18 cellular contexts compared by ENCODE assay signal in genomic region chr7:139610595-139610994, GRCh38.
DNase-seq lines count a peak whose midpoint lies in the region; ATAC-seq, FAIRE-seq and TF ChIP-seq lines count a peak whose summit lies in the region.
"Had no signal": no experiment of that assay in that cellular context is flagged by ENCODE, and none has a peak within 500 bp of the region (broad histone marks: within the 10 kb centered on the region; RNA-seq: fewer than 3 reads in every experiment).

No MANE protein-coding gene starts in this region.

- H3K4me2 ChIP-seq in HepG2 (ENCODE audit: low read depth, low read length) (no peak overlapping the region), K562 (ENCODE audit: insufficient read depth, low read length) (no peak overlapping the region), keratinocyte (ENCODE audit: control insufficient read depth, extremely low read depth, insufficient read depth, low read depth, low read length) (no peak overlapping the region)
- H3K4me2 ChIP-seq: BLaER1 had no signal

- dilution Hi-C loops in keratinocyte (cut with MboI; ENCODE audit: extremely low pct_ligation_motif_present, low sequenced_read_pairs) = loop anchor here (25.0 kb wide), 1 partner anchor 402 kb away; no protein-coding TSS in a partner anchor

- no peak for FAIRE-seq in HepG2 (lab: Jason Lieb, UNC)
- FAIRE-seq in K562 (lab: Jason Lieb, UNC) = no peak
- peak; percentile 56 for FAIRE-seq in keratinocyte (lab: Jason Lieb, UNC)
- FAIRE-seq: GM12878, GM19239 had no signal

- DNase-seq in right lobe of liver (peak in 1 of 3 donors; percentile 10), HepG2 (ENCODE audit: low spot score) (no peak), K562 (ENCODE audit: extremely low read depth in 1 of 4, low spot score in 3 of 4) (no peak), keratinocyte (ENCODE audit: low read depth, low spot score) (no peak), vagina (ENCODE audit: extremely low spot score in 2 of 2) (no peak), NCI-H446 (lab: John Stamatoyannopoulos, UW) (no peak), NCI-H748 (lab: John Stamatoyannopoulos, UW; ENCODE audit: unreplicated experiment) (no peak), EL (no peak)
- DNase-seq: 8988T; CD4-positive, alpha-beta memory T cell; DMS79 treated with DMSO at 0.1 percent for 48 hours; GOT3; H7; HFFc6 had no signal

- H4K20me1 ChIP-seq in HepG2 (ENCODE audit: insufficient read depth, low read length) = no peaks in the 10 kb centered on the region
- no peaks in the 10 kb centered on the region for H4K20me1 ChIP-seq in K562 (replicated peaks; ENCODE audit: control insufficient read depth, insufficient read depth, low read length)
- H4K20me1 ChIP-seq in keratinocyte (ENCODE audit: control insufficient read depth, extremely low read depth, insufficient read depth, low read length) = no peaks in the 10 kb centered on the region
- H4K20me1 ChIP-seq: BLaER1 had no signal

- no TSS peak for BruUV-seq in HepG2 (replicated peaks; lab: Mats Ljungman, UMichigan)
- no TSS peak for BruUV-seq in K562 (replicated peaks; lab: Mats Ljungman, UMichigan)

- H3K79me2 ChIP-seq in HepG2 (ENCODE audit: insufficient read depth, low read length) (no peaks in the 10 kb centered on the region), K562 (ENCODE audit: control insufficient read depth, insufficient read depth, low read length) (no peaks in the 10 kb centered on the region), keratinocyte (ENCODE audit: control insufficient read depth, insufficient read depth, low read length) (no peaks in the 10 kb centered on the region)

- no peak overlapping the region for H3K9ac ChIP-seq in HepG2 (ENCODE audit: insufficient read depth, low read depth, low read length)
- no peak overlapping the region for H3K9ac ChIP-seq in K562 (ENCODE audit: insufficient read depth in 1 of 2, low read depth in 2 of 2, low read length in 2 of 2)
- H3K9ac ChIP-seq in keratinocyte (ENCODE audit: control insufficient read depth, extremely low read depth, insufficient read depth, low read length) = no peak overlapping the region
- H3K9ac ChIP-seq: BLaER1 had no signal

- in situ Hi-C loops in HepG2 (cut with HindIII; ENCODE audit: extremely low pct_ligation_motif_present, low pct_unique_long_range_greater_than_20kb) (loop anchor here (10.0 kb wide), 1 partner anchor 394 kb away; no protein-coding TSS in a partner anchor), K562 (cut with MboI) (no loop called here)

- H3K4me3 ChIP-seq in right lobe of liver (no peak overlapping the region), HepG2 (replicated peaks in 1 of 3; ENCODE audit: insufficient read depth in 1 of 3, low read depth in 2 of 3, low read length in 3 of 3) (no peak overlapping the region), K562 (no peak overlapping the region), keratinocyte (ENCODE audit: control insufficient read depth in 2 of 3, extremely low read depth in 1 of 3, insufficient read depth in 2 of 3, low read depth in 1 of 3, low read length in 3 of 3) (no peak overlapping the region), vagina (no peak overlapping the region)
- H3K4me3 ChIP-seq: BLaER1, GM12878 had no signal

- TF ChIP-seq POLR2A in right lobe of liver (IDR thresholded peaks at IDR 0.05) (no peak), HepG2 (IDR thresholded peaks at IDR 0.05; ENCODE audit: insufficient read depth in 1 of 2, low read depth in 2 of 2, low read length in 2 of 2) (no peak), K562 (conservative IDR thresholded peaks at IDR 0.05) (no peak), vagina (IDR thresholded peaks at IDR 0.05) (no peak)

- H3K9me3 ChIP-seq in right lobe of liver = no peaks in the 10 kb centered on the region
- no peaks in the 10 kb centered on the region for H3K9me3 ChIP-seq in HepG2 (ENCODE audit: low read length)
- H3K9me3 ChIP-seq in K562 (replicated peaks; ENCODE audit: control insufficient read depth, insufficient read depth, low read depth, low read length) = no peaks in the 10 kb centered on the region
- no peaks in the 10 kb centered on the region for H3K9me3 ChIP-seq in keratinocyte (ENCODE audit: control insufficient read depth, low read depth, low read length)
- no peaks in the 10 kb centered on the region for H3K9me3 ChIP-seq in vagina
- H3K9me3 ChIP-seq: BLaER1 had no signal

- H3K36me3 ChIP-seq in right lobe of liver (peaks cover 12 to 62% (median 33%) of the 10 kb centered on the region in 4 donors), HepG2 (replicated peaks in 1 of 2; ENCODE audit: control insufficient read depth in 1 of 2, insufficient read depth in 2 of 2, low read length in 2 of 2) (peaks cover 15 to 65% of the 10 kb centered on the region in 2 experiments; a peak in 4 of 5 replicates), K562 (ENCODE audit: control insufficient read depth, insufficient read depth, low read length) (peaks cover 8% of the 10 kb centered on the region; the same call in 1 of the 3 replicates), keratinocyte (ENCODE audit: control insufficient read depth in 2 of 2, extremely low read depth in 1 of 2, insufficient read depth in 2 of 2, low read length in 2 of 2) (peaks cover 8 to 10% of the 10 kb centered on the region in 2 experiments), vagina (peaks cover 0 to 41% of the 10 kb centered on the region in 2 donors)

- H3K9me1 ChIP-seq in K562 (ENCODE audit: control insufficient read depth, insufficient read depth, low read length) (no peaks in the 10 kb centered on the region), keratinocyte (ENCODE audit: control insufficient read depth, extremely low read depth, insufficient read depth, low read length) (no peaks in the 10 kb centered on the region)

- intact Hi-C loops in right lobe of liver (cut with DNase I) = loop anchor here in 1 of 2 donors (10.0 kb wide), 1 partner anchor 384 kb away; no protein-coding TSS in a partner anchor
- intact Hi-C loops in HepG2 (cut with micrococcal nuclease; ENCODE audit: unreplicated experiment) = no loop called here
- intact Hi-C loops in K562 (cut with micrococcal nuclease) = no loop called here
- intact Hi-C loops in vagina (cut with DNase I) = no loop called here

- CTCF ChIA-PET in HepG2 (lab: Yijun Ruan, JAX; ENCODE audit: low intra/inter-chr PET ratio, low total read pairs) = no interaction called here
- CTCF ChIA-PET in K562 (lab: Yijun Ruan, JAX; ENCODE audit: low intra/inter-chr PET ratio) = interaction anchor here (0.6 kb wide), 1 partner anchor 9 kb away, joined by 3 read pairs; no protein-coding TSS in a partner anchor

- TF ChIP-seq RAD21 in HepG2 (CRISPR knock-in tag; IDR thresholded peaks at IDR 0.05) = no peak
- TF ChIP-seq RAD21 in K562 (CRISPR knock-in tag; conservative IDR thresholded peaks at IDR 0.05 in 1 of 2, IDR thresholded peaks at IDR 0.05 in 1 of 2) = no peak

- H3K27ac ChIP-seq in right lobe of liver (no peak overlapping the region), HepG2 (ENCODE audit: extremely low read length, insufficient read depth, low read length) (no peak overlapping the region), K562 (ENCODE audit: extremely low read depth, low read depth, low read length) (no peak overlapping the region), keratinocyte (ENCODE audit: control insufficient read depth, insufficient read depth, low read length) (no peak overlapping the region), vagina (no peak overlapping the region)
- H3K27ac ChIP-seq: BLaER1 had no signal

- TF ChIP-seq CTCF in right lobe of liver (IDR thresholded peaks at IDR 0.05) = no peak
- TF ChIP-seq CTCF in HepG2 (CRISPR knock-in tag; IDR thresholded peaks at IDR 0.05) = no peak
- TF ChIP-seq CTCF in K562 (IDR thresholded peaks at IDR 0.05 in 2 of 3, conservative IDR thresholded peaks at IDR 0.05 in 1 of 3; ENCODE audit: insufficient read depth in 2 of 3, low read depth in 1 of 3, low read length in 3 of 3) = no peak
- no peak for TF ChIP-seq CTCF in keratinocyte (optimal IDR thresholded peaks at IDR 0.05 in 1 of 3, IDR thresholded peaks at IDR 0.05 in 1 of 3, conservative IDR thresholded peaks at IDR 0.05 in 1 of 3; ENCODE audit: extremely low read depth in 1 of 3, insufficient read depth in 2 of 3, low read length in 3 of 3)
- TF ChIP-seq CTCF in vagina (IDR thresholded peaks at IDR 0.05) = no peak

- 26% methylated on average over 3 of the region's 5 CpGs for WGBS in right lobe of liver (ENCODE audit: insufficient coverage, low coverage, low lambda C conversion rate, missing lambda C conversion rate)
- WGBS in HepG2 (ENCODE audit: low lambda C conversion rate) = 87% methylated on average over 5 of the region's 5 CpGs
- 45% methylated on average over 5 of the region's 5 CpGs for WGBS in K562 (ENCODE audit: insufficient coverage, low coverage, missing lambda C conversion rate)

- H3K27me3 ChIP-seq in right lobe of liver (no peaks in the 10 kb centered on the region), HepG2 (ENCODE audit: control insufficient read depth in 1 of 2, insufficient read depth in 2 of 2, low read length in 2 of 2) (no peaks in the 10 kb centered on the region), K562 (ENCODE audit: control insufficient read depth in 2 of 2, insufficient read depth in 2 of 2, low read length in 2 of 2) (no peaks in the 10 kb centered on the region), keratinocyte (ENCODE audit: control insufficient read depth, extremely low read depth, insufficient read depth, low read length) (no peaks in the 10 kb centered on the region), vagina (no peaks in the 10 kb centered on the region)
- H3K27me3 ChIP-seq: BLaER1 had no signal

- TF ChIP-seq EP300 in HepG2 (IDR thresholded peaks at IDR 0.05; ENCODE audit: low read depth in 2 of 2, low read length in 2 of 2) (no peak), HepG2 (CRISPR knock-in tag; IDR thresholded peaks at IDR 0.05; ENCODE audit: borderline replicate concordance) (no peak), K562 (IDR thresholded peaks at IDR 0.05; ENCODE audit: low read length) (no peak)

- ATAC-seq in right lobe of liver (peak; percentile 30 to 59 (median 46)), HepG2 (no peak), K562 (no peak)
- ATAC-seq: GM12878, HCT116 had no signal

- no peak overlapping the region for H2AFZ ChIP-seq in HepG2 (ENCODE audit: low read length)
- H2AFZ ChIP-seq in K562 (ENCODE audit: low read depth, low read length) = no peak overlapping the region
- no peak overlapping the region for H2AFZ ChIP-seq in keratinocyte (ENCODE audit: control insufficient read depth, low read length)

- H3K4me1 ChIP-seq in right lobe of liver (peaks cover 0 to 4% (median 0%) of the 10 kb centered on the region in 4 donors), HepG2 (ENCODE audit: insufficient read depth, low read length) (0 out of 2 replicates have a peak, but pooled peaks cover 4% of the 10 kb centered on the region), K562 (replicated peaks in 1 of 2; ENCODE audit: control insufficient read depth in 2 of 2, insufficient read depth in 2 of 2, low read length in 2 of 2) (no peaks in the 10 kb centered on the region), keratinocyte (ENCODE audit: control insufficient read depth, extremely low read depth, insufficient read depth, low read length) (no peaks in the 10 kb centered on the region), vagina (no peaks in the 10 kb centered on the region)
- H3K4me1 ChIP-seq: BLaER1 had no signal

- POLR2A ChIA-PET in HepG2 (lab: Yijun Ruan, JAX) = no interaction called here
- POLR2A ChIA-PET in K562 (lab: Yijun Ruan, JAX) = interaction anchor here (0.6 to 1.1 kb wide), 2 partner anchors 9 to 67 kb away, joined by 4 read pairs; no protein-coding TSS in a partner anchor

TF ChIP-seq in K562, 482 proteins besides CTCF, POLR2A, EP300 and RAD21 (continues in another document):
- TF ChIP-seq TAF15 (IDR thresholded peaks at IDR 0.05; ENCODE audit: low read depth, low read length) = no peak

Comparison
In these comparisons a context has a peak if more than half of its experiments do, and no peak if none do; other contexts are left out.
1. ATAC-seq: peak in right lobe of liver (4 of 4); none in HepG2 (single experiment) and K562 (single experiment).